8 cellular contexts compared by ENCODE assay signal in genomic region chr11:66335531-66336233, GRCh38. TPM values are rescaled to one million over a fixed set of nuclear protein-coding genes. Genes with fewer than 3 reads are reported as not detected.
A peak's percentile ranks its signal among the peaks of the same experiment; 100 is the strongest.
DNase-seq lines count a peak whose midpoint lies in the region; ATAC-seq and TF ChIP-seq lines count a peak whose summit lies in the region.

No MANE protein-coding gene starts in this region.

- TF ChIP-seq POLR2A in right lobe of liver (IDR thresholded peaks at IDR 0.05) (no peak), tibial nerve (IDR thresholded peaks at IDR 0.05) (no peak)

- H3K27me3 ChIP-seq in colonic mucosa: no peaks in the 10 kb centered on the region
- H3K27me3 ChIP-seq in right lobe of liver: no peaks in the 10 kb centered on the region
- no peaks in the 10 kb centered on the region for H3K27me3 ChIP-seq in tibial nerve

- H3K27ac ChIP-seq in colonic mucosa (peak overlapping the region; percentile 80), right lobe of liver (peak overlapping the region in 1 of 3 donors; percentile 60), tibial nerve (peak overlapping the region in 3 of 4 donors; percentile 69 to 78 (median 76))

- intact Hi-C loops in colonic mucosa (cut with DNase I) (no loop called here), right lobe of liver (cut with DNase I) (no loop called here)

- DNase-seq in DMS79 treated with DMSO at 0.1 percent for 48 hours (lab: John Stamatoyannopoulos, UW) (peak; percentile 23), NCI-H69 (lab: John Stamatoyannopoulos, UW) (peak; percentile 67), colonic mucosa (no peak), right lobe of liver (peak in 1 of 3 donors; percentile 48), tibial nerve (ENCODE audit: low spot score in 2 of 2) (no peak), OCI-M1 (lab: John Stamatoyannopoulos, UW) (no peak), GM10266 (ENCODE audit: extremely low spot score) (no peak)

- TF ChIP-seq CTCF in colonic mucosa (IDR thresholded peaks at IDR 0.05) (no peak), right lobe of liver (IDR thresholded peaks at IDR 0.05) (no peak), tibial nerve (IDR thresholded peaks at IDR 0.05) (no peak), GM10266 (IDR thresholded peaks at IDR 0.05; ENCODE audit: control insufficient read depth, insufficient read depth, low read depth, missing control alignments) (no peak)

- TF ChIP-seq EP300 in tibial nerve (IDR thresholded peaks at IDR 0.05): no peak

- H3K4me3 ChIP-seq in colonic mucosa (peak overlapping the region; percentile 75), right lobe of liver (peak overlapping the region; percentile 28 to 48 (median 45)), tibial nerve (peak overlapping the region; percentile 32 to 65 (median 56))

- ATAC-seq in right lobe of liver (peak; percentile 2 to 27 (median 5)), GM21526 (IDR thresholded peaks at IDR 0.05; ENCODE audit: low FRiP score, unreplicated experiment) (no peak)

- 27% methylated on average over 3 of the region's 35 CpGs for WGBS in right lobe of liver (ENCODE audit: insufficient coverage, low coverage, low lambda C conversion rate, missing lambda C conversion rate)
- 10 to 12% methylated on average over 24 to 30 of the region's 35 CpGs for WGBS in tibial nerve, 2 donors

- H3K36me3 ChIP-seq in colonic mucosa: peaks cover 5% of the 10 kb centered on the region
- peaks cover 0 to 15% (median 3%) of the 10 kb centered on the region in 4 donors for H3K36me3 ChIP-seq in right lobe of liver
- peaks cover 0 to 71% (median 15%) of the 10 kb centered on the region in 3 donors for H3K36me3 ChIP-seq in tibial nerve

- H3K9me3 ChIP-seq in colonic mucosa (no peaks in the 10 kb centered on the region), right lobe of liver (no peaks in the 10 kb centered on the region), tibial nerve (no peaks in the 10 kb centered on the region)

- H3K9ac ChIP-seq in colonic mucosa (ENCODE audit: low read depth in 2 of 2, low read length in 2 of 2): peak overlapping the region; percentile 64 to 77

- H3K4me1 ChIP-seq in colonic mucosa: peaks cover 16% of the 10 kb centered on the region
- peaks cover 0 to 9% (median 2%) of the 10 kb centered on the region in 4 donors for H3K4me1 ChIP-seq in right lobe of liver
- H3K4me1 ChIP-seq in tibial nerve: peaks cover 0 to 30% (median 24%) of the 10 kb centered on the region in 4 donors

RNA-seq across cellular contexts. Expression of gene RIN1, which starts 0.6 kb away (rescaled TPM):
- total RNA-seq in colonic mucosa (10 to 100 TPM; 11.6 to 20.0 TPM), right lobe of liver (1 to 10 TPM in 3 of 6 experiments, under 1 TPM in 3; 0.46 to 1.8 (median 0.94) TPM), tibial nerve (10 to 100 TPM in 1 of 4 donors, 1 to 10 TPM in 3; 2.4 to 14.1 (median 4.1) TPM)

RNA-seq across cellular contexts. Expression of gene BRMS1, which starts 9.2 kb away (rescaled TPM):
- total RNA-seq in colonic mucosa (10 to 100 TPM; 31.1 to 64.6 TPM), right lobe of liver (10 to 100 TPM in 5 of 6 experiments, 1 to 10 TPM in 1; 8.2 to 31.9 (median 12.1) TPM), tibial nerve (10 to 100 TPM; 27.2 to 44.7 (median 34.8) TPM)

RNA-seq across cellular contexts. Expression of gene B4GAT1, which starts 11.7 kb away (rescaled TPM):
- total RNA-seq in colonic mucosa (10 to 100 TPM; 14.2 to 20.2 TPM), right lobe of liver (10 to 100 TPM in 5 of 6 experiments, 1 to 10 TPM in 1; 6.3 to 25.4 (median 15.6) TPM), tibial nerve (100 to 1,000 TPM in 1 of 4 donors, 10 to 100 TPM in 3; 53.4 to 105 (median 97.6) TPM)

RNA-seq across cellular contexts. Expression of gene CD248, which starts 18.8 kb away (rescaled TPM):
- 1 to 10 TPM; 4.9 to 8.8 TPM for total RNA-seq in colonic mucosa
- total RNA-seq in right lobe of liver: 1 to 10 TPM in 3 of 6 experiments, under 1 TPM in 3; 0.37 to 3.2 (median 0.94) TPM
- total RNA-seq in tibial nerve: 10 to 100 TPM; 29.9 to 69.7 (median 47.3) TPM

RNA-seq across cellular contexts. Expression of gene SLC29A2, which starts 35.9 kb away (rescaled TPM):
- total RNA-seq in colonic mucosa: 10 to 100 TPM; 20.2 to 28.3 TPM
- 1 to 10 TPM in 4 of 6 experiments, under 1 TPM in 2; 0.35 to 2.2 (median 1.1) TPM for total RNA-seq in right lobe of liver
- 1 to 10 TPM; 1.5 to 5.4 (median 2.4) TPM for total RNA-seq in tibial nerve

Comparison
In these comparisons a context has a peak if more than half of its experiments do, and no peak if none do; other contexts are left out.
1. DNase-seq: peak in DMS79 treated with DMSO at 0.1 percent for 48 hours (single experiment) and NCI-H69 (single experiment); none in colonic mucosa (single experiment), tibial nerve (0 of 2), OCI-M1 (single experiment) and GM10266 (single experiment).
2. Peak in every context shown above with its lines, with median percentiles within 50 percentile points of each other: H3K4me3 ChIP-seq.